Comparison of ENCODE assay signal across 15 cellular contexts in genomic region chr2:20490300-20491181, GRCh38. TPM values are rescaled to one million over a fixed set of nuclear protein-coding genes. Genes with fewer than 3 reads are reported as not detected.
DNase-seq lines count a peak whose midpoint lies in the region; ATAC-seq and TF ChIP-seq lines count a peak whose summit lies in the region.
"Had no signal": no experiment of that assay in that cellular context is flagged by ENCODE, and none has a peak within 500 bp of the region (broad histone marks: within the 10 kb centered on the region; RNA-seq: fewer than 3 reads in every experiment).

No MANE protein-coding gene starts in this region.

- H3K9me3 Mint-ChIP-seq in stimulated activated effector memory CD8-positive, alpha-beta T cell treated with anti-CD3 and anti-CD28 coated beads, Interleukin-12 subunit alpha, Interleukin-12 subunit beta, amount 100 ng/mL, for 72 hours = no peaks in the 10 kb centered on the region
- H3K9me3 Mint-ChIP-seq: activated B cell treated with CpG ODN at 0.5 μM for 24 hours; CD8-positive, alpha-beta memory T cell; stimulated activated naive B cell treated with anti-CD40 and anti-IgM and Interleukin-4, amounts not matched to agents 10 μg/mL and 1 μg/mL and 100 μg/mL, for 72 hours had no signal

- H3K27ac Mint-ChIP-seq in stimulated activated effector memory CD8-positive, alpha-beta T cell treated with anti-CD3 and anti-CD28 coated beads, Interleukin-12 subunit alpha, Interleukin-12 subunit beta, amount 100 ng/mL, for 72 hours = no peak overlapping the region
- H3K27ac Mint-ChIP-seq: activated B cell treated with CpG ODN at 0.5 μM for 24 hours; CD8-positive, alpha-beta memory T cell; stimulated activated naive B cell treated with anti-CD40 and anti-IgM and Interleukin-4, amounts not matched to agents 10 μg/mL and 1 μg/mL and 100 μg/mL, for 72 hours had no signal

- DNase-seq in M059J (ENCODE audit: low read depth) = peak; percentile 82
- DNase-seq in choroid plexus epithelial cell (ENCODE audit: low read depth) = peak; percentile 92
- peak; percentile 57 for DNase-seq in left kidney (ENCODE audit: low read depth, low spot score)
- no peak for DNase-seq in stimulated activated effector memory CD8-positive, alpha-beta T cell treated with anti-CD3 and anti-CD28 coated beads, Interleukin-12 subunit alpha, Interleukin-12 subunit beta, amount 100 ng/mL, for 72 hours (ENCODE audit: low spot score in 2 of 2)
- DNase-seq in NCI-H128 (lab: John Stamatoyannopoulos, UW; ENCODE audit: unreplicated experiment) = no peak
- no peak for DNase-seq in activated CD4-positive, alpha-beta T cell treated with anti-CD3 and anti-CD28 coated beads, Interleukin-2, amount 50 U/mL, for 1 hour
- no peak for DNase-seq in T-helper 2 cell
- no peak for DNase-seq in NCI-H526 treated with DMSO at 0.1 percent for 48 hours (lab: John Stamatoyannopoulos, UW)
- DNase-seq: activated B cell treated with CpG ODN at 0.5 μM for 24 hours; activated effector memory CD4-positive, alpha-beta T cell treated with anti-CD3 and anti-CD28 coated beads, Interleukin-2, amount 50 U/mL, for 16 hours; CD8-positive, alpha-beta memory T cell; PC-9; spleen; stimulated activated naive B cell treated with anti-CD40 and anti-IgM and Interleukin-4, amounts not matched to agents 10 μg/mL and 1 μg/mL and 100 μg/mL, for 72 hours had no signal

- peak; percentile 17 for ATAC-seq in stimulated activated effector memory CD8-positive, alpha-beta T cell treated with anti-CD3 and anti-CD28 coated beads, Interleukin-12 subunit alpha, Interleukin-12 subunit beta, amount 100 ng/mL, for 72 hours
- ATAC-seq: left colon; stimulated activated naive B cell treated with anti-CD40 and anti-IgM and Interleukin-4, amounts not matched to agents 10 μg/mL and 1 μg/mL and 100 μg/mL, for 72 hours had no signal

- H3K4me3 Mint-ChIP-seq in stimulated activated effector memory CD8-positive, alpha-beta T cell treated with anti-CD3 and anti-CD28 coated beads, Interleukin-12 subunit alpha, Interleukin-12 subunit beta, amount 100 ng/mL, for 72 hours = no peak overlapping the region
- H3K4me3 Mint-ChIP-seq: activated B cell treated with CpG ODN at 0.5 μM for 24 hours; CD8-positive, alpha-beta memory T cell; stimulated activated naive B cell treated with anti-CD40 and anti-IgM and Interleukin-4, amounts not matched to agents 10 μg/mL and 1 μg/mL and 100 μg/mL, for 72 hours had no signal

- no peaks in the 10 kb centered on the region for H3K4me1 Mint-ChIP-seq in stimulated activated effector memory CD8-positive, alpha-beta T cell treated with anti-CD3 and anti-CD28 coated beads, Interleukin-12 subunit alpha, Interleukin-12 subunit beta, amount 100 ng/mL, for 72 hours
- H3K4me1 Mint-ChIP-seq: activated B cell treated with CpG ODN at 0.5 μM for 24 hours; CD8-positive, alpha-beta memory T cell had no signal

- no peak overlapping the region for H3K4me3 ChIP-seq in choroid plexus epithelial cell (ENCODE audit: low read depth, low read length)
- H3K4me3 ChIP-seq: PC-9, spleen had no signal

- H3K36me3 Mint-ChIP-seq in stimulated activated effector memory CD8-positive, alpha-beta T cell treated with anti-CD3 and anti-CD28 coated beads, Interleukin-12 subunit alpha, Interleukin-12 subunit beta, amount 100 ng/mL, for 72 hours = no peaks in the 10 kb centered on the region
- H3K36me3 Mint-ChIP-seq: CD8-positive, alpha-beta memory T cell; stimulated activated naive B cell treated with anti-CD40 and anti-IgM and Interleukin-4, amounts not matched to agents 10 μg/mL and 1 μg/mL and 100 μg/mL, for 72 hours had no signal

- TF ChIP-seq CTCF in choroid plexus epithelial cell (conservative IDR thresholded peaks at IDR 0.05; ENCODE audit: low read depth, low read length) = no peak

RNA-seq across cellular contexts. Expression of gene RHOB, which starts 43.7 kb away (rescaled TPM):
- 81.9 and 102 TPM in 2 replicates for total RNA-seq in M059J (2014; rRNA removed; shearing (Covaris generic))

Comparison
In these comparisons a context has a peak if more than half of its experiments do, and no peak if none do; other contexts are left out.
1. DNase-seq: peak in M059J (single experiment), choroid plexus epithelial cell (single experiment) and left kidney (single experiment); none in stimulated activated effector memory CD8-positive, alpha-beta T cell treated with anti-CD3 and anti-CD28 coated beads, Interleukin-12 subunit alpha, Interleukin-12 subunit beta, amount 100 ng/mL, for 72 hours (0 of 2), NCI-H128 (single experiment), activated CD4-positive, alpha-beta T cell treated with anti-CD3 and anti-CD28 coated beads, Interleukin-2, amount 50 U/mL, for 1 hour (single experiment), T-helper 2 cell (0 of 5) and NCI-H526 treated with DMSO at 0.1 percent for 48 hours (single experiment).